21 cellular contexts compared by ENCODE assay signal in the genomic region with DNA sequence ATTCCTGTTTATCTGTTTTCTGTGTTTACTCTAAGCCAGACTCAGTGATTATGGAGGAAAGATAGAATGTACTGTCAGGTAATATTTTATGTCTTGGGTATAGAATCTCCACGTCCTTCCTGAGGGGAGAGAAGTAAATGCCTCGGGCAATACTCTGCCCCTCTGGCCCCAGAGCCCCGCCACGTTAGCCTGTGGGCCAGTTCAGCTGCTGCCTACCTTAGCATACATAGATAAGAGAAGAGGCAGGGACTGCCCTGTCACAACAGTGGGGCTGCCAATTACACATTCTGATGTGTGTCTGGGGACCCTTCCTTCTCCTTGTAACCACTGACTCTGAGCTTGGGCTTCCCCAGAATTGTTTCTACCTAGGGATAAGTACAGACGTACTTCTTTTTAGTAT.
"Had no signal": no experiment of that assay in that cellular context is flagged by ENCODE, and none has a peak within 500 bp of the region (broad histone marks: within the 10 kb centered on the region; RNA-seq: fewer than 3 reads in every experiment).

No MANE protein-coding gene starts in this region.

- DNase-seq: activated CD4-positive, alpha-beta T cell treated with anti-CD3 and anti-CD28 coated beads for 4 hours; activated CD8-positive, alpha-beta memory T cell treated with anti-CD3 and anti-CD28 coated beads, Interleukin-2, amount 50 U/mL, for 4 hours; activated CD8-positive, alpha-beta T cell treated with anti-CD3 and anti-CD28 coated beads for 36 hours; activated gamma-delta T cell treated with Interleukin-2 at 50 U/mL for 16 hours; activated naive CD4-positive, alpha-beta T cell treated with anti-CD3 and anti-CD28 coated beads, Interleukin-2, amount 10 ng/mL, durations not matched to agents 7 days and 5 days; activated naive CD8-positive, alpha-beta T cell treated with anti-CD3 and anti-CD28 coated beads for 36 hours; activated T-cell treated with anti-CD3 and anti-CD28 coated beads, Interleukin-2, amount 50 U/mL, for 72 hours; brain microvascular endothelial cell; NCI-H1048; NCI-H1694; NCI-H2029; NCI-H2107; NCI-H226; NCI-H526; NCI-H82; NK-92 treated with Interleukin-12 subunit alpha and Interleukin-12 subunit beta, amount 100 ng/mL, for 24 hours; SHP77 had no signal

- H3K9me3 ChIP-seq: SJSA1 had no signal

- H3K4me1 ChIP-seq: SJSA1 had no signal

- ATAC-seq: activated CD4-positive, CD25-positive, alpha-beta regulatory T cell treated with anti-CD3 and anti-CD28 coated beads, Interleukin-2, amount 50 U/mL, for 24 hours; activated CD8-positive, alpha-beta T cell treated with anti-CD3 and anti-CD28 coated beads for 36 hours; activated T-cell treated with anti-CD3 and anti-CD28 coated beads, Interleukin-2, amount 50 U/mL, for 72 hours; SK-N-SH treated with all-trans-retinoic acid at 6 μM for 48 hours had no signal

- H3K36me3 ChIP-seq: brain microvascular endothelial cell, cardiac muscle cell, SJSA1 had no signal

- H3K27me3 ChIP-seq: brain microvascular endothelial cell, cardiac muscle cell, SJSA1 had no signal

- H3K27ac ChIP-seq: brain microvascular endothelial cell, cardiac muscle cell, SJSA1 had no signal

- H3K4me3 ChIP-seq: cardiac muscle cell, SJSA1 had no signal
